ENCODE assay signal across 12 cellular contexts in the genomic region with DNA sequence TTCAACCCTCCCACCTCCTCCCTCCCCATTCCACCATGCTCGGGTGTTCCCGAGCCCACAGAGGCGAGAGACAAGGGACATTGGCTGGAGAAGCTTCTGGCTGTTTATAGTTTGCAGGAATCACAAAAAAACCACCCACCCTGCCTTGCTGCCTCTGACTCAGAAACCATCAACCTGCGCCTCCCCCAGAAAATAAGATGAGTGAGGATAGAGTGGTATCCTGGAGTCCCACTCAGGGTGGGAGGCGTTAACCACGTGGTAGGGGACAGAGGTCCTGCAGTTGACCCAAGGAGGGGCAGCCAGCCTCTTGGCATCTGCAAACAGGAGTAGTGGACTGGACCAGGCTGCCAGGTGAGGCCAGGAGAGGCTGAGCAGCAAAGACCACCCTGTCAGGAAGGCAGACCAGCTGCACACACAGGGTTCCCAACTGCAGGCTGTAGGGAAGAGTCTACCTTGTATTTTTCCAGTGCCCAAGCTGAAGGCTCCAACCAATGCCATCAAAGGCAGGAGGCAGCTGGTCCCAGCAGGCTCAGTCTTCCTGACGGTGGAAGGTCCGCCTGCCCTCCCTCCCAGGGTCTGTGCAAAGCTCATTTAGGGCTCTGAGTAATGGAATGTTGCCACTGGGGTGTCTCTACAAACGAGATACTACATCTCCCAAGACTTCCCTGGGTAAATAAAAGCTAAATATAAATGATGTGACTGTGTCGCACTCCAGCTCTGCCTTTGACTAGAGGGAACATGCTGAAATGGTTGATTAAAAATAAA.
DNase-seq lines count a peak whose midpoint lies in the region; ATAC-seq and TF ChIP-seq lines count a peak whose summit lies in the region.
"Had no signal": no experiment of that assay in that cellular context is flagged by ENCODE, and none has a peak within 500 bp of the region (broad histone marks: within the 10 kb centered on the region; RNA-seq: fewer than 3 reads in every experiment).

No MANE protein-coding gene starts in this region.

- ATAC-seq in HG03354 (IDR thresholded peaks at IDR 0.05; ENCODE audit: poor library complexity, severe bottlenecking, unreplicated experiment) (no peak), left lobe of liver (no peak)
- ATAC-seq: GM23338 had no signal

- DNase-seq in G401 (ENCODE audit: low spot score) (peak; percentile 75), cerebellum (ENCODE audit: low spot score) (peak; percentile 58), superior temporal gyrus (ENCODE audit: extremely low spot score) (peak; percentile 17), left lobe of liver (ENCODE audit: low spot score) (no peak), KBM-7 (no peak)
- DNase-seq: 8988T; ACHN; CD4-positive, CD25-positive, alpha-beta regulatory T cell; H9 had no signal

- H3K4me1 Mint-ChIP-seq in nephron, result peaks cover 10% of the 10 kb centered on the region
- H3K4me1 Mint-ChIP-seq: CD4-positive, CD25-positive, alpha-beta regulatory T cell had no signal

- H3K27ac Mint-ChIP-seq in nephron, result peak overlapping the region; percentile 43 to 86 (median 59)
- H3K27ac Mint-ChIP-seq: CD4-positive, CD25-positive, alpha-beta regulatory T cell; GM23338; H9 had no signal

- no peak for TF ChIP-seq CTCF in nephron (IDR thresholded peaks at IDR 0.05; ENCODE audit: unreplicated experiment in 3 of 3)

- H3K36me3 Mint-ChIP-seq in nephron (ENCODE audit: low read depth), result no peaks in the 10 kb centered on the region
- H3K36me3 Mint-ChIP-seq: CD4-positive, CD25-positive, alpha-beta regulatory T cell had no signal

- in situ Hi-C loops in G401 (cut with HindIII; ENCODE audit: low sequenced_read_pairs), result no loop called here
- in situ Hi-C loops in KBM-7 (cut with MboI; ENCODE audit: low pct_unique_long_range_greater_than_20kb, low sequenced_read_pairs), result loop anchor here (25.0 kb wide), 1 partner anchor 220 kb away; no protein-coding TSS in a partner anchor

- no peak overlapping the region for H3K4me3 Mint-ChIP-seq in nephron
- H3K4me3 Mint-ChIP-seq: CD4-positive, CD25-positive, alpha-beta regulatory T cell; GM23338 had no signal

- H3K27me3 Mint-ChIP-seq in nephron (ENCODE audit: low read depth), result peaks cover 10% of the 10 kb centered on the region

- peaks cover 3% of the 10 kb centered on the region for H3K9me3 Mint-ChIP-seq in nephron
- H3K9me3 Mint-ChIP-seq: GM23338 had no signal

Comparison
In these comparisons a context has a peak if more than half of its experiments do, and no peak if none do; other contexts are left out.
1. DNase-seq: peak in G401 (single experiment), cerebellum (single experiment) and superior temporal gyrus (single experiment); none in left lobe of liver (single experiment) and KBM-7 (single experiment).